Comparison of ENCODE assay signal across 8 cellular contexts in genomic region chr14:23009939-23010718, GRCh38. TPM values are rescaled to one million over a fixed set of nuclear protein-coding genes. Genes with fewer than 3 reads are reported as not detected.
DNase-seq lines count a peak whose midpoint lies in the region; ATAC-seq, FAIRE-seq and TF ChIP-seq lines count a peak whose summit lies in the region.

C14orf93 (minus strand) TSS chr14:23010143; CDS start chr14:22999023, 11,120 bp downstream.

- H3K4me3 ChIP-seq in bronchial epithelial cell (ENCODE audit: low read depth, low read length): peak within 1 kb of the TSS; percentile 49

- in situ Hi-C loops in Caki2 (cut with HindIII; ENCODE audit: low pct_unique_long_range_greater_than_20kb, low sequenced_read_pairs): no loop called here

- peak within 1 kb of the TSS; percentile 80 for H3K4me3 Mint-ChIP-seq in WTC11

- H3K27me3 ChIP-seq in bronchial epithelial cell (ENCODE audit: control insufficient read depth, insufficient read depth, low read length): no peaks in the 10 kb centered on the region

- peak within 1 kb of the TSS; percentile 98 for H3K27ac Mint-ChIP-seq in WTC11

- peaks cover 9% of the 10 kb centered on the region for H3K9me3 Mint-ChIP-seq in WTC11

- CTCF ChIA-PET in WTC11 (lab: Charles Lee): interaction anchor here (1.5 to 4.0 kb wide), 4 partner anchors 15 to 59 kb away, joined by 5 to 36 read pairs (median 10); no protein-coding TSS in a partner anchor

- H3K27me3 Mint-ChIP-seq in WTC11 (ENCODE audit: low read depth): no peaks in the 10 kb centered on the region

- no peak for TF ChIP-seq CTCF in WTC11 (IDR thresholded peaks at IDR 0.05)
- TF ChIP-seq CTCF in bronchial epithelial cell (IDR thresholded peaks at IDR 0.05; ENCODE audit: insufficient read depth, low read length, severe bottlenecking): no peak

- ATAC-seq in HG02588 (IDR thresholded peaks at IDR 0.05; ENCODE audit: unreplicated experiment) (peak; percentile 42), WTC11 (peak; percentile 21), HG03460 (IDR thresholded peaks at IDR 0.05; ENCODE audit: unreplicated experiment) (no peak)

- no peaks in the 10 kb centered on the region; the same call in 1 of the 2 replicates for H3K36me3 Mint-ChIP-seq in WTC11

- H3K4me1 Mint-ChIP-seq in WTC11: peaks cover 31% of the 10 kb centered on the region

- no peaks in the 10 kb centered on the region for H3K36me3 ChIP-seq in bronchial epithelial cell (ENCODE audit: control insufficient read depth, insufficient read depth, low read length)

- no peak for FAIRE-seq in bronchial epithelial cell (lab: Jason Lieb, UNC)

- DNase-seq in Caki2 (ENCODE audit: low read depth): peak; percentile 70
- peak; percentile 60 for DNase-seq in NCI-H2196 treated with DMSO at 0.1 percent for 48 hours (lab: John Stamatoyannopoulos, UW; ENCODE audit: unreplicated experiment)
- DNase-seq in WTC11 (ENCODE audit: low spot score): peak; percentile 84
- peak; percentile 36 for DNase-seq in bronchial epithelial cell (ENCODE audit: low read depth)
- peak; percentile 66 for DNase-seq in iris pigment epithelial cell (ENCODE audit: low read depth)
- peak; percentile 50 to 81 for DNase-seq in stimulated activated CD4-positive, alpha-beta T cell treated with anti-CD3 and anti-CD28 coated beads, Interleukin-12 subunit alpha, Interleukin-12 subunit beta, amount 100 ng/mL, for 24 hours (ENCODE audit: low read depth in 2 of 2)

- POLR2A ChIA-PET in WTC11 (lab: Charles Lee): no interaction called here

TF ChIP-seq in WTC11, 78 proteins besides CTCF, POLR2A, EP300 and RAD21:
- TF ChIP-seq NFYB (CRISPR knock-in tag; conservative IDR thresholded peaks at IDR 0.05; ENCODE audit: low read depth) (0 out of 2 replicates have a peak, but pooled peaks have one; percentile 14), CDX4 (CRISPR knock-in tag; IDR thresholded peaks at IDR 0.05; ENCODE audit: borderline replicate concordance) (no peak), GABPB1 (CRISPR knock-in tag; IDR thresholded peaks at IDR 0.05) (0 out of 2 replicates have a peak, but pooled peaks have one; percentile 25), ELF4 (CRISPR knock-in tag; IDR thresholded peaks at IDR 0.05; ENCODE audit: low read depth) (no peak), TEAD4 (CRISPR knock-in tag; IDR thresholded peaks at IDR 0.05) (no peak), SP1 (CRISPR knock-in tag; conservative IDR thresholded peaks at IDR 0.05) (0 out of 2 replicates have a peak, but pooled peaks have one; percentile 58)

RNA-seq across cellular contexts. Expression of gene C14orf93, which starts in this region (rescaled TPM):
- 5.5 and 21.9 TPM in 2 replicates for total RNA-seq in Caki2 (2014; rRNA removed; shearing (Covaris generic); ENCODE audit: low replicate concordance)
- total RNA-seq in WTC11 (2021): 8.1 to 12.8 TPM (median 11.9 TPM) in 3 replicates
- 6.3 and 7.4 TPM in 2 replicates for total RNA-seq in bronchial epithelial cell
